ENCODE assay signal across 8 cellular contexts in genomic region chrX:21996872-21997271, GRCh38. TPM values are rescaled to one million over a fixed set of nuclear protein-coding genes. Genes with fewer than 3 reads are reported as not detected.
A peak's percentile ranks its signal among the peaks of the same experiment; 100 is the strongest.
DNase-seq lines count a peak whose midpoint lies in the region; ATAC-seq and TF ChIP-seq lines count a peak whose summit lies in the region.

No MANE protein-coding gene starts in this region.

- no peaks in the 10 kb centered on the region for H4K20me1 ChIP-seq in PC-3 (ENCODE audit: low read length)

- no peak for ATAC-seq in PC-3
- ATAC-seq in GM18519 (IDR thresholded peaks at IDR 0.05; ENCODE audit: low FRiP score, unreplicated experiment): no peak

- H3K27ac ChIP-seq in PC-3 (ENCODE audit: low read length): no peak overlapping the region
- no peak overlapping the region for H3K27ac ChIP-seq in suprapubic skin

- WGBS in suprapubic skin: 64% methylated on average over 4 of the region's 4 CpGs

- intact Hi-C loops in PC-3 (cut with micrococcal nuclease): no loop called here
- intact Hi-C loops in posterior vena cava (cut with DNase I): no loop called here

- H3K9me3 ChIP-seq in PC-3 (ENCODE audit: low read length) (no peaks in the 10 kb centered on the region), suprapubic skin (no peaks in the 10 kb centered on the region)

- H2AFZ ChIP-seq in PC-3 (ENCODE audit: low read length): no peak overlapping the region

- H3F3A ChIP-seq in PC-3 (ENCODE audit: low read length, unreplicated experiment): no peaks in the 10 kb centered on the region

- no peaks in the 10 kb centered on the region for H3K79me2 ChIP-seq in PC-3 (ENCODE audit: low read length)

- no peak for TF ChIP-seq EP300 in suprapubic skin (IDR thresholded peaks at IDR 0.05)

- DNase-seq in GM04504 (ENCODE audit: low read depth): peak; percentile 8
- peak; percentile 18 for DNase-seq in PC-3
- peak; percentile 37 for DNase-seq in epidermal melanocyte (ENCODE audit: insufficient read length, low spot score)
- peak; percentile 26 for DNase-seq in pons (ENCODE audit: low spot score)
- DNase-seq in NCI-H1694 (lab: John Stamatoyannopoulos, UW): no peak
- no peak for DNase-seq in posterior vena cava (ENCODE audit: low spot score)
- DNase-seq in suprapubic skin (ENCODE audit: low spot score in 2 of 2): no peak

- no peak overlapping the region for H3K9ac ChIP-seq in PC-3 (ENCODE audit: low read length)

- no peak for TF ChIP-seq CTCF in PC-3 (conservative IDR thresholded peaks at IDR 0.05; ENCODE audit: low read depth, low read length)
- TF ChIP-seq CTCF in suprapubic skin (IDR thresholded peaks at IDR 0.05): no peak

- TF ChIP-seq POLR2A in suprapubic skin (IDR thresholded peaks at IDR 0.05): no peak

- no peak overlapping the region for H3K4me2 ChIP-seq in PC-3 (ENCODE audit: low read length)

- H3K36me3 ChIP-seq in PC-3 (ENCODE audit: low read depth, low read length): peaks cover 6% of the 10 kb centered on the region
- no peaks in the 10 kb centered on the region for H3K36me3 ChIP-seq in suprapubic skin

- no peaks in the 10 kb centered on the region for H3K27me3 ChIP-seq in PC-3 (ENCODE audit: low read length)
- no peaks in the 10 kb centered on the region for H3K27me3 ChIP-seq in suprapubic skin

- H3K4me3 ChIP-seq in PC-3 (ENCODE audit: low read length): no peak overlapping the region
- H3K4me3 ChIP-seq in suprapubic skin: no peak overlapping the region

- no peaks in the 10 kb centered on the region for H3K9me2 ChIP-seq in PC-3 (replicated peaks; ENCODE audit: low read length)

- H3K4me1 ChIP-seq in PC-3 (ENCODE audit: insufficient read depth, low read length): no peaks in the 10 kb centered on the region
- no peaks in the 10 kb centered on the region for H3K4me1 ChIP-seq in suprapubic skin

- CTCF ChIA-PET in PC-3 (lab: Charles Lee): no interaction called here

- POLR2A ChIA-PET in PC-3 (lab: Charles Lee; ENCODE audit: unreplicated experiment): no interaction called here

- no TSS peak for BruUV-seq in PC-3 (replicated peaks; lab: Mats Ljungman, UMichigan)

RNA-seq across cellular contexts. Expression of gene PHEX, which starts 35.3 kb away (rescaled TPM):
- 0.62 and 1.0 TPM in 2 replicates for total RNA-seq in PC-3 (2014; rRNA removed)
- under 1 TPM; 0.33 to 0.56 TPM for total RNA-seq in posterior vena cava
- total RNA-seq in suprapubic skin: under 1 TPM in 3 of 4 donors, not detected in 1; 0.21 to 0.32 (median 0.30) TPM

RNA-seq across cellular contexts. Expression of gene SMS, which starts 56.4 kb away (rescaled TPM):
- total RNA-seq in PC-3 (2014; rRNA removed) (158 and 164 TPM in 2 replicates), posterior vena cava (10 to 100 TPM; 47.0 to 79.0 TPM), suprapubic skin (10 to 100 TPM; 19.0 to 27.3 (median 26.3) TPM)

Comparison
In these comparisons a context has a peak if more than half of its experiments do, and no peak if none do; other contexts are left out.
1. DNase-seq: peak in GM04504 (single experiment), PC-3 (single experiment), epidermal melanocyte (single experiment) and pons (single experiment); none in NCI-H1694 (single experiment), posterior vena cava (single experiment) and suprapubic skin (0 of 2).